10 cellular contexts compared by ENCODE assay signal in genomic region chr2:57908736-57909161, GRCh38.
A peak's percentile ranks its signal among the peaks of the same experiment; 100 is the strongest.
DNase-seq lines count a peak whose midpoint lies in the region; ATAC-seq lines count a peak whose summit lies in the region.
"Had no signal": no experiment of that assay in that cellular context is flagged by ENCODE, and none has a peak within 500 bp of the region (broad histone marks: within the 10 kb centered on the region; RNA-seq: fewer than 3 reads in every experiment).

No MANE protein-coding gene starts in this region.

- peak overlapping the region; percentile 81 for H3K27ac Mint-ChIP-seq in activated CD8-positive, alpha-beta memory T cell treated with anti-CD3 and anti-CD28 coated beads, Interleukin-2, amount 10 ng/mL, durations not matched to agents 7 days and 5 days
- peak overlapping the region; percentile 83 for H3K27ac Mint-ChIP-seq in stimulated activated naive B cell treated with anti-CD40 and anti-IgM and Interleukin-4, amounts not matched to agents 10 μg/mL and 1 μg/mL and 100 μg/mL, for 72 hours
- H3K27ac Mint-ChIP-seq: WTC11 had no signal

- H3K27me3 Mint-ChIP-seq in activated CD8-positive, alpha-beta memory T cell treated with anti-CD3 and anti-CD28 coated beads, Interleukin-2, amount 10 ng/mL, durations not matched to agents 7 days and 5 days: no peaks in the 10 kb centered on the region
- no peaks in the 10 kb centered on the region for H3K27me3 Mint-ChIP-seq in stimulated activated naive B cell treated with anti-CD40 and anti-IgM and Interleukin-4, amounts not matched to agents 10 μg/mL and 1 μg/mL and 100 μg/mL, for 72 hours

- H3K4me1 Mint-ChIP-seq in activated CD8-positive, alpha-beta memory T cell treated with anti-CD3 and anti-CD28 coated beads, Interleukin-2, amount 10 ng/mL, durations not matched to agents 7 days and 5 days: peaks cover 24% of the 10 kb centered on the region
- peaks cover 16 to 36% of the 10 kb centered on the region in 2 donors for H3K4me1 Mint-ChIP-seq in stimulated activated naive B cell treated with anti-CD40 and anti-IgM and Interleukin-4, amounts not matched to agents 10 μg/mL and 1 μg/mL and 100 μg/mL, for 72 hours

- H3K9me3 Mint-ChIP-seq in activated CD8-positive, alpha-beta memory T cell treated with anti-CD3 and anti-CD28 coated beads, Interleukin-2, amount 10 ng/mL, durations not matched to agents 7 days and 5 days (ENCODE audit: low read depth): no peaks in the 10 kb centered on the region
- peaks cover 5% of the 10 kb centered on the region in 2 donors for H3K9me3 Mint-ChIP-seq in stimulated activated naive B cell treated with anti-CD40 and anti-IgM and Interleukin-4, amounts not matched to agents 10 μg/mL and 1 μg/mL and 100 μg/mL, for 72 hours

- CTCF ChIA-PET in activated CD8-positive, alpha-beta memory T cell treated with anti-CD3 and anti-CD28 coated beads, Interleukin-2, amount 10 ng/mL, durations not matched to agents 7 days and 5 days (lab: Charles Lee): no interaction called here

- H3K4me3 Mint-ChIP-seq in activated CD8-positive, alpha-beta memory T cell treated with anti-CD3 and anti-CD28 coated beads, Interleukin-2, amount 10 ng/mL, durations not matched to agents 7 days and 5 days: no peak overlapping the region
- no peak overlapping the region for H3K4me3 Mint-ChIP-seq in stimulated activated naive B cell treated with anti-CD40 and anti-IgM and Interleukin-4, amounts not matched to agents 10 μg/mL and 1 μg/mL and 100 μg/mL, for 72 hours
- H3K4me3 Mint-ChIP-seq: WTC11 had no signal

- peak; percentile 82 for ATAC-seq in activated CD8-positive, alpha-beta memory T cell treated with anti-CD3 and anti-CD28 coated beads, Interleukin-2, amount 10 ng/mL, durations not matched to agents 7 days and 5 days
- ATAC-seq in HG02571 (IDR thresholded peaks at IDR 0.05; ENCODE audit: unreplicated experiment) (peak; percentile 75), HG03565 (IDR thresholded peaks at IDR 0.05; ENCODE audit: unreplicated experiment) (peak; percentile 78)
- peak; percentile 84 to 86 for ATAC-seq in stimulated activated naive B cell treated with anti-CD40 and anti-IgM and Interleukin-4, amounts not matched to agents 10 μg/mL and 1 μg/mL and 100 μg/mL, for 72 hours (replicated peaks)
- ATAC-seq: WTC11 had no signal

- peaks cover 11% of the 10 kb centered on the region for H3K36me3 Mint-ChIP-seq in activated CD8-positive, alpha-beta memory T cell treated with anti-CD3 and anti-CD28 coated beads, Interleukin-2, amount 10 ng/mL, durations not matched to agents 7 days and 5 days
- H3K36me3 Mint-ChIP-seq in stimulated activated naive B cell treated with anti-CD40 and anti-IgM and Interleukin-4, amounts not matched to agents 10 μg/mL and 1 μg/mL and 100 μg/mL, for 72 hours: peaks cover 0 to 6% of the 10 kb centered on the region in 2 donors
- H3K36me3 Mint-ChIP-seq: WTC11 had no signal

- no peak for DNase-seq in activated CD8-positive, alpha-beta memory T cell treated with anti-CD3 and anti-CD28 coated beads, Interleukin-2, amount 10 ng/mL, durations not matched to agents 7 days and 5 days
- no peak for DNase-seq in activated CD8-positive, alpha-beta memory T cell treated with anti-CD3 and anti-CD28 coated beads, Interleukin-2, amount 50 U/mL, for 48 hours
- DNase-seq in stimulated activated naive B cell treated with anti-CD40 and anti-IgM and Interleukin-4, amounts not matched to agents 10 μg/mL and 1 μg/mL and 100 μg/mL, for 72 hours: no peak
- DNase-seq in AG20443 (ENCODE audit: low spot score) (no peak), retina (no peak)
- DNase-seq in stimulated activated CD4-positive, alpha-beta T cell treated with anti-CD3 and anti-CD28 coated beads, Interleukin-4, amount 100 ng/mL, for 4 hours: no peak
- DNase-seq: H7 had no signal
